ENCODE assay signal across 2 cellular contexts in the genomic region with DNA sequence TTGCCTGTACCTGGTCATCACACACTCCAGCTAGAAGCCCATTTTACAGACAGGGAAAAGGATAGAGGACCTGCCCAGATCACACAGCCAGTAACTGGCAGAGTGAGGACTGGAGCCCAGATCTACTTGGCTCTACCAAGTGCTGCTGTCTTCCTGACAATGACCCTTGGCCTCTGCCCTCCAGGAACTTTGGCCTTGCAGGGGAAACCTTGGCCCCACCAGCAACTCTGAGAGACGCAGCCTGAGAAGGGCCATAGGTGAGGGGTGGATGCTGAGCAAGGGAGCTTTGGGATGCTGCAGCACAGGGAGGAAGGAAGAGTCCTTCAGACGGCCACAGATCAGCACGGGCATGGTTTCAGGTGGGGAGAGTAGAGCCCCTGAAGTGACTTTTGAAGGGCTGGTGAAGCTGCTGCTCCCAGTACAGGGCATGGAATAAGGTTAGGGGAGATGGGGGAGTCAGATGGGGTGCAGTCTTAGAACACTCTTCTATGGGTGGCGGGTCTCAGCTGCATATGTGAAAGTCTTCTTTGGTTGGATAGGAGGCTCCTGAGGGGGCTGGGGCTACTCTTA.
TF ChIP-seq lines count a peak whose summit lies in the region.

No MANE protein-coding gene starts in this region.

TF ChIP-seq in WTC11, 78 proteins besides CTCF, POLR2A, EP300 and RAD21:
- TF ChIP-seq ATF1 (CRISPR knock-in tag; IDR thresholded peaks at IDR 0.05) (no peak), CREM (CRISPR knock-in tag; IDR thresholded peaks at IDR 0.05) (no peak), RELA (CRISPR knock-in tag; IDR thresholded peaks at IDR 0.05; ENCODE audit: borderline replicate concordance) (no peak), SOX15 (CRISPR knock-in tag; IDR thresholded peaks at IDR 0.05) (no peak), CDX4 (CRISPR knock-in tag; IDR thresholded peaks at IDR 0.05; ENCODE audit: borderline replicate concordance) (no peak), NFE2L1 (CRISPR knock-in tag; IDR thresholded peaks at IDR 0.05) (no peak), CREB1 (CRISPR knock-in tag; IDR thresholded peaks at IDR 0.05) (no peak), CBFB (CRISPR knock-in tag; IDR thresholded peaks at IDR 0.05; ENCODE audit: low read depth) (no peak), USF2 (CRISPR knock-in tag; IDR thresholded peaks at IDR 0.05) (no peak)
- TF ChIP-seq, protein P1, sequence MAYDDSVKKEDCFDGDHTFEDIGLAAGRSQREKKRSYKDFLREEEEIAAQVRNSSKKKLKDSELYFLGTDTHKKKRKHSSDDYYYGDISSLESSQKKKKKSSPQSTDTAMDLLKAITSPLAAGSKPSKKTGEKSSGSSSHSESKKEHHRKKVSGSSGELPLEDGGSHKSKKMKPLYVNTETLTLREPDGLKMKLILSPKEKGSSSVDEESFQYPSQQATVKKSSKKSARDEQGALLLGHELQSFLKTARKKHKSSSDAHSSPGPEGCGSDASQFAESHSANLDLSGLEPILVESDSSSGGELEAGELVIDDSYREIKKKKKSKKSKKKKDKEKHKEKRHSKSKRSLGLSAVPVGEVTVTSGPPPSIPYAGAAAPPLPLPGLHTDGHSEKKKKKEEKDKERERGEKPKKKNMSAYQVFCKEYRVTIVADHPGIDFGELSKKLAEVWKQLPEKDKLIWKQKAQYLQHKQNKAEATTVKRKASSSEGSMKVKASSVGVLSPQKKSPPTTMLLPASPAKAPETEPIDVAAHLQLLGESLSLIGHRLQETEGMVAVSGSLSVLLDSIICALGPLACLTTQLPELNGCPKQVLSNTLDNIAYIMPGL (CRISPR knock-in tag; IDR thresholded peaks at IDR 0.05) = no peak
TF ChIP-seq in WTC11: peak in this region for 0.

TF ChIP-seq in liver, 16 proteins besides CTCF, POLR2A, EP300 and RAD21:
- TF ChIP-seq RXRA (IDR thresholded peaks at IDR 0.05) = peak; percentile 55 to 76
- no peak for TF ChIP-seq FOXA2 (IDR thresholded peaks at IDR 0.05)
- peak; percentile 66 for TF ChIP-seq NR2F2 (IDR thresholded peaks at IDR 0.05)
- TF ChIP-seq REST (IDR thresholded peaks at IDR 0.05) = no peak
- peak; percentile 70 to 83 for TF ChIP-seq HNF4A (conservative IDR thresholded peaks at IDR 0.05)
